Comparison of ENCODE assay signal across 1 cellular context in genomic region chr6:143691900-143692572, GRCh38.
TF ChIP-seq lines count a peak whose summit lies in the region.

No MANE protein-coding gene starts in this region.

TF ChIP-seq in HepG2, 621 proteins besides CTCF, POLR2A, EP300 and RAD21:
- TF ChIP-seq CREB3 (CRISPR knock-in tag; IDR thresholded peaks at IDR 0.05): no peak
- no peak for TF ChIP-seq SMAD3 (CRISPR knock-in tag; IDR thresholded peaks at IDR 0.05)
- TF ChIP-seq, protein P1, sequence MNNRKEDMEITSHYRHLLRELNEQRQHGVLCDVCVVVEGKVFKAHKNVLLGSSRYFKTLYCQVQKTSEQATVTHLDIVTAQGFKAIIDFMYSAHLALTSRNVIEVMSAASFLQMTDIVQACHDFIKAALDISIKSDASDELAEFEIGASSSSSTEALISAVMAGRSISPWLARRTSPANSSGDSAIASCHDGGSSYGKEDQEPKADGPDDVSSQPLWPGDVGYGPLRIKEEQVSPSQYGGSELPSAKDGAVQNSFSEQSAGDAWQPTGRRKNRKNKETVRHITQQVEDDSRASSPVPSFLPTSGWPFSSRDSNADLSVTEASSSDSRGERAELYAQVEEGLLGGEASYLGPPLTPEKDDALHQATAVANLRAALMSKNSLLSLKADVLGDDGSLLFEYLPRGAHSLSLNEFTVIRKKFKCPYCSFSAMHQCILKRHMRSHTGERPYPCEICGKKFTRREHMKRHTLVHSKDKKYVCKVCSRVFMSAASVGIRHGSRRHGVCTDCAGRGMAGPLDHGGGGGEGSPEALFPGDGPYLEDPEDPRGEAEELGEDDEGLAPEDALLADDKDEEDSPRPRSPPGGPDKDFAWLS (CRISPR knock-in tag; IDR thresholded peaks at IDR 0.05; ENCODE audit: borderline replicate concordance): no peak
- TF ChIP-seq RFX3 (CRISPR knock-in tag; IDR thresholded peaks at IDR 0.05): no peak
- 0 out of 2 replicates have a peak, but pooled peaks have one; percentile 48 for TF ChIP-seq ZBTB43 (CRISPR knock-in tag; conservative IDR thresholded peaks at IDR 0.05)
- TF ChIP-seq, protein P2, sequence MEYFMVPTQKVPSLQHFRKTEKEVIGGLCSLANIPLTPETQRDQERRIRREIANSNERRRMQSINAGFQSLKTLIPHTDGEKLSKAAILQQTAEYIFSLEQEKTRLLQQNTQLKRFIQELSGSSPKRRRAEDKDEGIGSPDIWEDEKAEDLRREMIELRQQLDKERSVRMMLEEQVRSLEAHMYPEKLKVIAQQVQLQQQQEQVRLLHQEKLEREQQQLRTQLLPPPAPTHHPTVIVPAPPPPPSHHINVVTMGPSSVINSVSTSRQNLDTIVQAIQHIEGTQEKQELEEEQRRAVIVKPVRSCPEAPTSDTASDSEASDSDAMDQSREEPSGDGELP (IDR thresholded peaks at IDR 0.05; ENCODE audit: borderline replicate concordance, low read depth): 0 out of 2 replicates have a peak, but pooled peaks have one; percentile 29
- TF ChIP-seq BORCS8-MEF2B (CRISPR knock-in tag; IDR thresholded peaks at IDR 0.05): no peak
- TF ChIP-seq CENPBD1 (CRISPR knock-in tag; IDR thresholded peaks at IDR 0.05; ENCODE audit: borderline replicate concordance, low read depth): no peak
- TF ChIP-seq ZNF670 (CRISPR knock-in tag; IDR thresholded peaks at IDR 0.05; ENCODE audit: borderline replicate concordance): 0 out of 2 replicates have a peak, but pooled peaks have one; percentile 47
- 0 out of 2 replicates have a peak, but pooled peaks have one; percentile 15 for TF ChIP-seq RXRB (CRISPR knock-in tag; IDR thresholded peaks at IDR 0.05; ENCODE audit: borderline replicate concordance)
- TF ChIP-seq PHB2 (IDR thresholded peaks at IDR 0.05; ENCODE audit: partially characterized antibody): no peak
- TF ChIP-seq ZNF543 (CRISPR knock-in tag; IDR thresholded peaks at IDR 0.05): no peak
- no peak for TF ChIP-seq HNRNPLL (IDR thresholded peaks at IDR 0.05; ENCODE audit: low read depth, low read length, poor library complexity, severe bottlenecking)
- TF ChIP-seq TEAD3 (CRISPR knock-in tag; optimal IDR thresholded peaks at IDR 0.05; ENCODE audit: borderline replicate concordance): no peak
- no peak for TF ChIP-seq CENPX (CRISPR knock-in tag; IDR thresholded peaks at IDR 0.05)
- TF ChIP-seq ZNF710 (CRISPR knock-in tag; IDR thresholded peaks at IDR 0.05; ENCODE audit: borderline replicate concordance): no peak
- TF ChIP-seq RORA (CRISPR knock-in tag; IDR thresholded peaks at IDR 0.05): peak; percentile 79; the same call in 1 of the 2 replicates
- TF ChIP-seq ZNF749 (CRISPR knock-in tag; IDR thresholded peaks at IDR 0.05; ENCODE audit: borderline replicate concordance): no peak
- TF ChIP-seq TP53 (CRISPR knock-in tag; conservative IDR thresholded peaks at IDR 0.05): no peak
- TF ChIP-seq, protein P3, sequence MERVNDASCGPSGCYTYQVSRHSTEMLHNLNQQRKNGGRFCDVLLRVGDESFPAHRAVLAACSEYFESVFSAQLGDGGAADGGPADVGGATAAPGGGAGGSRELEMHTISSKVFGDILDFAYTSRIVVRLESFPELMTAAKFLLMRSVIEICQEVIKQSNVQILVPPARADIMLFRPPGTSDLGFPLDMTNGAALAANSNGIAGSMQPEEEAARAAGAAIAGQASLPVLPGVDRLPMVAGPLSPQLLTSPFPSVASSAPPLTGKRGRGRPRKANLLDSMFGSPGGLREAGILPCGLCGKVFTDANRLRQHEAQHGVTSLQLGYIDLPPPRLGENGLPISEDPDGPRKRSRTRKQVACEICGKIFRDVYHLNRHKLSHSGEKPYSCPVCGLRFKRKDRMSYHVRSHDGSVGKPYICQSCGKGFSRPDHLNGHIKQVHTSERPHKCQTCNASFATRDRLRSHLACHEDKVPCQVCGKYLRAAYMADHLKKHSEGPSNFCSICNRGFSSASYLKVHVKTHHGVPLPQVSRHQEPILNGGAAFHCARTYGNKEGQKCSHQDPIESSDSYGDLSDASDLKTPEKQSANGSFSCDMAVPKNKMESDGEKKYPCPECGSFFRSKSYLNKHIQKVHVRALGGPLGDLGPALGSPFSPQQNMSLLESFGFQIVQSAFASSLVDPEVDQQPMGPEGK (CRISPR knock-in tag; IDR thresholded peaks at IDR 0.05): 0 out of 2 replicates have a peak, but pooled peaks have one; percentile 22
- no peak for TF ChIP-seq STAG1 (CRISPR knock-in tag; IDR thresholded peaks at IDR 0.05)
- TF ChIP-seq ISX (CRISPR knock-in tag; conservative IDR thresholded peaks at IDR 0.05): 0 out of 2 replicates have a peak, but pooled peaks have one; percentile 55
- TF ChIP-seq NONO (IDR thresholded peaks at IDR 0.05): no peak
- TF ChIP-seq NONO (CRISPR knock-in tag; conservative IDR thresholded peaks at IDR 0.05): no peak
- no peak for TF ChIP-seq NCOA2 (CRISPR knock-in tag; IDR thresholded peaks at IDR 0.05)
- TF ChIP-seq, protein P4, sequence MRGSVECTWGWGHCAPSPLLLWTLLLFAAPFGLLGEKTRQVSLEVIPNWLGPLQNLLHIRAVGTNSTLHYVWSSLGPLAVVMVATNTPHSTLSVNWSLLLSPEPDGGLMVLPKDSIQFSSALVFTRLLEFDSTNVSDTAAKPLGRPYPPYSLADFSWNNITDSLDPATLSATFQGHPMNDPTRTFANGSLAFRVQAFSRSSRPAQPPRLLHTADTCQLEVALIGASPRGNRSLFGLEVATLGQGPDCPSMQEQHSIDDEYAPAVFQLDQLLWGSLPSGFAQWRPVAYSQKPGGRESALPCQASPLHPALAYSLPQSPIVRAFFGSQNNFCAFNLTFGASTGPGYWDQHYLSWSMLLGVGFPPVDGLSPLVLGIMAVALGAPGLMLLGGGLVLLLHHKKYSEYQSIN (CRISPR knock-in tag; IDR thresholded peaks at IDR 0.05; ENCODE audit: borderline replicate concordance): no peak
- TF ChIP-seq GLI4 (CRISPR knock-in tag; IDR thresholded peaks at IDR 0.05; ENCODE audit: borderline replicate concordance): no peak
- peak; percentile 12; the same call in 1 of the 2 replicates for TF ChIP-seq UBTF (CRISPR knock-in tag; IDR thresholded peaks at IDR 0.05)
- TF ChIP-seq ZKSCAN1 (IDR thresholded peaks at IDR 0.05; ENCODE audit: low read length): no peak
- TF ChIP-seq ZNF547 (CRISPR knock-in tag; IDR thresholded peaks at IDR 0.05): no peak
- no peak for TF ChIP-seq MATR3 (CRISPR knock-in tag; IDR thresholded peaks at IDR 0.05)
- TF ChIP-seq ZNF550 (CRISPR knock-in tag; IDR thresholded peaks at IDR 0.05; ENCODE audit: borderline replicate concordance): no peak
- TF ChIP-seq ZFP36L2 (CRISPR knock-in tag; IDR thresholded peaks at IDR 0.05): no peak
- no peak for TF ChIP-seq CEBPB (IDR thresholded peaks at IDR 0.05; ENCODE audit: borderline replicate concordance, low read depth, low read length)
